8 cellular contexts compared by ENCODE assay signal in the genomic region with DNA sequence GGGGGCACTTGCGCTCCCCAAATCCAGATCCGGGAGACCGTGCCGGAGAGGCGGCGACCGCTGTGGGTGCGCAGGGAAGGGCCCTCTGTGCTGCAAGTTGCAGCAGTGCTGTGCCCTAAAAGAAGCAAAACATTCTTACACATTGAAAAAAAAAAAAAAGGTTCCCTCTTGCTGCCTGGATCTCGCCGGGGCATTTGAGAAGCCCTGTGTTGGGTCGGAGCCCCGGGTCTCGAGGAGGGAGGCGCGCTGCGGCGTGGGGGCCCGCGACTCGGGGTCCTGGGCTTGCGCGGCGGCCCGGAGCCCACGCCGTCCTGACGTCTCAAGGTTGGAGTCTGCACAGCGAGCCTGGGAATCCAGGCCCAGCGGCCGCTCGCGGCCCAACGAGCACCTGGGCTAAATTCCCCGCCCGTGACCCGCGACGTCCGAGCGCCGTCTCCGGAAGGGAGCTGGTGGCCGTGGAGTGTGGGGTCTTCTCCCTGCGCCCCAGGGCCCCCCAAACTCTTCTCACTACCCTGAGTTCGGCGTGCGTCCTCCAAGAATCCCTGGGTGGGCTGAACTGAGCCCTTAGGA. TPM values are rescaled to one million over a fixed set of nuclear protein-coding genes. Genes with fewer than 3 reads are reported as not detected.
DNase-seq lines count a peak whose midpoint lies in the region; ATAC-seq and TF ChIP-seq lines count a peak whose summit lies in the region.

No MANE protein-coding gene starts in this region.

- no peaks in the 10 kb centered on the region for H3K36me3 Mint-ChIP-seq in stimulated activated naive CD8-positive, alpha-beta T cell treated with anti-CD3 and anti-CD28 coated beads, Interleukin-15, Interleukin-2, amounts not matched to agents 100 ng/mL and 50 ng/mL, for 24 hours (ENCODE audit: low read depth)
- peaks cover 1% of the 10 kb centered on the region for H3K36me3 Mint-ChIP-seq in central memory CD8-positive, alpha-beta T cell (ENCODE audit: insufficient read depth)

- intact Hi-C loops in thyroid gland (cut with DNase I): loop anchor here (5.0 to 10.0 kb wide), 2 partner anchors 104 to 247 kb away; no protein-coding TSS in a partner anchor

- H3K9me3 Mint-ChIP-seq in stimulated activated naive CD8-positive, alpha-beta T cell treated with anti-CD3 and anti-CD28 coated beads, Interleukin-15, Interleukin-2, amounts not matched to agents 100 ng/mL and 50 ng/mL, for 24 hours: no peaks in the 10 kb centered on the region
- H3K9me3 Mint-ChIP-seq in central memory CD8-positive, alpha-beta T cell: no peaks in the 10 kb centered on the region

- no peak for ATAC-seq in stimulated activated naive CD8-positive, alpha-beta T cell treated with anti-CD3 and anti-CD28 coated beads, Interleukin-15, Interleukin-2, amounts not matched to agents 100 U/mL and 50 U/mL, for 24 hours
- ATAC-seq in central memory CD8-positive, alpha-beta T cell (replicated peaks; ENCODE audit: extremely low read depth, poor library complexity, severe bottlenecking): peak; percentile 6
- ATAC-seq in HG02623 (IDR thresholded peaks at IDR 0.05; ENCODE audit: unreplicated experiment): no peak

- H3K36me3 ChIP-seq in liver (ENCODE audit: control insufficient read depth in 4 of 4, insufficient read depth in 3 of 4, low read depth in 1 of 4, low read length in 3 of 4) (no peaks in the 10 kb centered on the region), thyroid gland (no peaks in the 10 kb centered on the region)

- peaks cover 5% of the 10 kb centered on the region for H3K4me1 Mint-ChIP-seq in stimulated activated naive CD8-positive, alpha-beta T cell treated with anti-CD3 and anti-CD28 coated beads, Interleukin-15, Interleukin-2, amounts not matched to agents 100 ng/mL and 50 ng/mL, for 24 hours (ENCODE audit: low read depth)
- H3K4me1 Mint-ChIP-seq in central memory CD8-positive, alpha-beta T cell: peaks cover 5% of the 10 kb centered on the region

- H3K4me3 ChIP-seq in liver (ENCODE audit: low read depth in 1 of 3, low read length in 3 of 3) (peak overlapping the region in 1 of 3 donors; percentile 79), thyroid gland (replicated peaks in 1 of 3) (peak overlapping the region; percentile 10 to 79 (median 72))

- H3K27ac ChIP-seq in liver (ENCODE audit: low read depth in 1 of 2, low read length in 2 of 2) (peak overlapping the region; percentile 75 to 76), thyroid gland (peak overlapping the region; percentile 92 to 99 (median 95))

- peaks cover 12 to 23% (median 16%) of the 10 kb centered on the region in 4 donors for H3K4me1 ChIP-seq in liver (ENCODE audit: control insufficient read depth in 4 of 4, insufficient read depth in 4 of 4, low read length in 3 of 4)
- peaks cover 15 to 20% of the 10 kb centered on the region in 2 donors for H3K4me1 ChIP-seq in thyroid gland

- TF ChIP-seq CTCF in liver (IDR thresholded peaks at IDR 0.05; ENCODE audit: low read depth, low read length, missing input control): peak; percentile 28
- TF ChIP-seq CTCF in thyroid gland (IDR thresholded peaks at IDR 0.05): peak in 3 of 6 experiments; percentile 5 to 47 (median 21)

- peaks cover 40% of the 10 kb centered on the region for H3K27me3 Mint-ChIP-seq in stimulated activated naive CD8-positive, alpha-beta T cell treated with anti-CD3 and anti-CD28 coated beads, Interleukin-15, Interleukin-2, amounts not matched to agents 100 ng/mL and 50 ng/mL, for 24 hours
- peaks cover 43% of the 10 kb centered on the region for H3K27me3 Mint-ChIP-seq in central memory CD8-positive, alpha-beta T cell

- peak; percentile 31 to 54 for TF ChIP-seq RAD21 in liver (IDR thresholded peaks at IDR 0.05)

- H3K4me3 Mint-ChIP-seq in stimulated activated naive CD8-positive, alpha-beta T cell treated with anti-CD3 and anti-CD28 coated beads, Interleukin-15, Interleukin-2, amounts not matched to agents 100 ng/mL and 50 ng/mL, for 24 hours: peak overlapping the region; percentile 3
- H3K4me3 Mint-ChIP-seq in central memory CD8-positive, alpha-beta T cell: peak overlapping the region; percentile 60

- no peak overlapping the region for H3K27ac Mint-ChIP-seq in stimulated activated naive CD8-positive, alpha-beta T cell treated with anti-CD3 and anti-CD28 coated beads, Interleukin-15, Interleukin-2, amounts not matched to agents 100 ng/mL and 50 ng/mL, for 24 hours
- H3K27ac Mint-ChIP-seq in central memory CD8-positive, alpha-beta T cell (ENCODE audit: low read depth): no peak overlapping the region

- H3K9me3 ChIP-seq in liver (ENCODE audit: control insufficient read depth in 4 of 4, low read length in 3 of 4): no peaks in the 10 kb centered on the region
- H3K9me3 ChIP-seq in thyroid gland: no peaks in the 10 kb centered on the region

- DNase-seq in stimulated activated naive CD8-positive, alpha-beta T cell treated with anti-CD3 and anti-CD28 coated beads, Interleukin-15, Interleukin-2, amounts not matched to agents 100 U/mL and 50 U/mL, for 24 hours: no peak
- no peak for DNase-seq in central memory CD8-positive, alpha-beta T cell (ENCODE audit: low spot score in 2 of 2)
- DNase-seq in thyroid gland: peak; percentile 49 to 56
- no peak for DNase-seq in NCI-H1048 (lab: John Stamatoyannopoulos, UW)
- no peak for DNase-seq in dermis blood vessel endothelial cell

- H3K27me3 ChIP-seq in liver (ENCODE audit: control insufficient read depth in 4 of 4, insufficient read depth in 4 of 4, low read length in 3 of 4): peaks cover 2 to 6% (median 4%) of the 10 kb centered on the region in 4 donors
- H3K27me3 ChIP-seq in thyroid gland: no peaks in the 10 kb centered on the region

- no peak for TF ChIP-seq POLR2A in thyroid gland (IDR thresholded peaks at IDR 0.05)

- no peak overlapping the region for H3K9ac ChIP-seq in liver (ENCODE audit: low read depth in 1 of 2, low read length in 2 of 2)

- WGBS in liver: 3% methylated on average over 47 of the region's 47 CpGs
- WGBS in thyroid gland, 2 donors: 0 to 1% methylated on average over 10 to 11 of the region's 47 CpGs

TF ChIP-seq in liver, 16 proteins besides CTCF, POLR2A, EP300 and RAD21:
- TF ChIP-seq, protein P1, sequence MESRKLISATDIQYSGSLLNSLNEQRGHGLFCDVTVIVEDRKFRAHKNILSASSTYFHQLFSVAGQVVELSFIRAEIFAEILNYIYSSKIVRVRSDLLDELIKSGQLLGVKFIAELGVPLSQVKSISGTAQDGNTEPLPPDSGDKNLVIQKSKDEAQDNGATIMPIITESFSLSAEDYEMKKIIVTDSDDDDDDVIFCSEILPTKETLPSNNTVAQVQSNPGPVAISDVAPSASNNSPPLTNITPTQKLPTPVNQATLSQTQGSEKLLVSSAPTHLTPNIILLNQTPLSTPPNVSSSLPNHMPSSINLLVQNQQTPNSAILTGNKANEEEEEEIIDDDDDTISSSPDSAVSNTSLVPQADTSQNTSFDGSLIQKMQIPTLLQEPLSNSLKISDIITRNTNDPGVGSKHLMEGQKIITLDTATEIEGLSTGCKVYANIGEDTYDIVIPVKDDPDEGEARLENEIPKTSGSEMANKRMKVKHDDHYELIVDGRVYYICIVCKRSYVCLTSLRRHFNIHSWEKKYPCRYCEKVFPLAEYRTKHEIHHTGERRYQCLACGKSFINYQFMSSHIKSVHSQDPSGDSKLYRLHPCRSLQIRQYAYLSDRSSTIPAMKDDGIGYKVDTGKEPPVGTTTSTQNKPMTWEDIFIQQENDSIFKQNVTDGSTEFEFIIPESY (IDR thresholded peaks at IDR 0.05): no peak
- TF ChIP-seq FOXA1 (IDR thresholded peaks at IDR 0.05) (no peak), REST (IDR thresholded peaks at IDR 0.05) (no peak), TAF1 (conservative IDR thresholded peaks at IDR 0.05) (no peak), MAX (IDR thresholded peaks at IDR 0.05) (no peak), YY1 (IDR thresholded peaks at IDR 0.05) (no peak)
- TF ChIP-seq, protein P2, sequence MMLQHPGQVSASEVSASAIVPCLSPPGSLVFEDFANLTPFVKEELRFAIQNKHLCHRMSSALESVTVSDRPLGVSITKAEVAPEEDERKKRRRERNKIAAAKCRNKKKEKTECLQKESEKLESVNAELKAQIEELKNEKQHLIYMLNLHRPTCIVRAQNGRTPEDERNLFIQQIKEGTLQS (IDR thresholded peaks at IDR 0.05): no peak

RNA-seq across cellular contexts. Expression of gene CTBP2, which starts 1.3 kb away (rescaled TPM):
- total RNA-seq in liver: 10 to 100 TPM in 1 of 2 donors, 1 to 10 TPM in 1; 6.9 to 59.2 TPM
- polyA plus RNA-seq in liver: 1 to 10 TPM; 3.4 to 4.2 TPM
- total RNA-seq in thyroid gland: 100 to 1,000 TPM in 3 of 4 donors, 10 to 100 TPM in 1; 92.4 to 136 (median 125) TPM
- 112 and 148 TPM in 2 replicates for total RNA-seq in dermis blood vessel endothelial cell

Comparison
In these comparisons a context has a peak if more than half of its experiments do, and no peak if none do; other contexts are left out.
1. DNase-seq: peak in thyroid gland (2 of 2); none in stimulated activated naive CD8-positive, alpha-beta T cell treated with anti-CD3 and anti-CD28 coated beads, Interleukin-15, Interleukin-2, amounts not matched to agents 100 U/mL and 50 U/mL, for 24 hours (single experiment), central memory CD8-positive, alpha-beta T cell (0 of 2), NCI-H1048 (single experiment) and dermis blood vessel endothelial cell (single experiment).